In the genomic region with DNA sequence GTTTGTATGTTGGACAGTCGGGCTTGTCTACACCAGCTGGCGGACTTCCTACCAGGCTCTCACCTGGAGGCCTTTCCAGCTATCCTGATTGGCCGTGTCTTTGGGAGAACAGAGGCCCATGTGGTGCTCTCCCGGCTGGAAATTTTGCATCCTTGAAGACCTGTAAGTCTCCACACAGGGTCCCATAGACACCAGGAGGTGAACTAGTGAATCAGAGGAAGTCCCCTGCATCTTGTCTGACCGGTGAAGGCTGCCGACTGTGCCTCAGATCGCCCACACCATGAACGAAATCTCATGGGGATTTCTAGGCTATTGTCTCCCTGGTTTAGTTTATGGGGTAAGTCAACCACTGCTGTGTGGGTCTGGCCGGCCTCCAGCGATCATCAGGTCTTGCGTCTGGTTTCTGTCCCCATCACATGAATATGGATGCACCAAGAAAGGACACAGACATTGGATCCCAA, we compare ENCODE assay signal across 1 cellular context.
TF ChIP-seq lines count a peak whose summit lies in the region.

No MANE protein-coding gene starts in this region.

TF ChIP-seq in SK-N-SH, 30 proteins besides CTCF, POLR2A, EP300 and RAD21 (continued from another document):
- TF ChIP-seq FOXM1 (IDR thresholded peaks at IDR 0.05; ENCODE audit: low read depth), result no peak
- no peak for TF ChIP-seq POLR2AphosphoS5 (IDR thresholded peaks at IDR 0.05; ENCODE audit: low read depth, low read length)
- no peak for TF ChIP-seq RCOR1 (IDR thresholded peaks at IDR 0.05; ENCODE audit: low read length)
- no peak for TF ChIP-seq NRF1 (IDR thresholded peaks at IDR 0.05; ENCODE audit: low read depth, low read length)
- TF ChIP-seq TEAD4 (IDR thresholded peaks at IDR 0.05; ENCODE audit: borderline replicate concordance, insufficient read depth), result no peak
- no peak for TF ChIP-seq ELF1 (IDR thresholded peaks at IDR 0.05)
- no peak for TF ChIP-seq USF2 (IDR thresholded peaks at IDR 0.05; ENCODE audit: borderline replicate concordance, low read depth, low read length)
